Comparison of ENCODE assay signal across 21 cellular contexts in genomic region chr1:241271427-241271826, GRCh38.
"Had no signal": no experiment of that assay in that cellular context is flagged by ENCODE, and none has a peak within 500 bp of the region (broad histone marks: within the 10 kb centered on the region; RNA-seq: fewer than 3 reads in every experiment).

No MANE protein-coding gene starts in this region.

- H3K4me1 Mint-ChIP-seq: stimulated activated naive B cell treated with anti-CD40 and anti-IgM and Interleukin-4, amounts not matched to agents 10 μg/mL and 1 μg/mL and 100 μg/mL, for 72 hours; T-cell had no signal

- H3K4me3 Mint-ChIP-seq: dendritic cell treated with granulocyte-macrophage colony-stimulating factor and Interleukin-4, amounts not matched to agents 40 ng/mL and 50 ng/mL, for 4 days; effector memory CD8-positive, alpha-beta T cell; natural killer cell treated with Interleukin-12 subunit alpha and Interleukin-12 subunit beta and Interleukin-15 and Interleukin-18, amount 100 ng/mL, for 72 hours; stimulated activated naive B cell treated with anti-CD40 and anti-IgM and Interleukin-4, amounts not matched to agents 10 μg/mL and 1 μg/mL and 100 μg/mL, for 72 hours; T-cell had no signal

- H3K4me1 ChIP-seq: tibial nerve had no signal

- H3K27ac ChIP-seq: epithelial cell of prostate, tibial nerve had no signal

- DNase-seq: activated CD4-positive, alpha-beta T cell treated with anti-CD3 and anti-CD28 coated beads for 1 hour; activated CD4-positive, alpha-beta T cell treated with anti-CD3 and anti-CD28 coated beads, Interleukin-2, amount 50 U/mL, for 4 hours; activated naive CD4-positive, alpha-beta T cell treated with Interleukin-2 at 50 U/mL for 16 hours; activated T-cell treated with anti-CD3 and anti-CD28 coated beads for 4 hours; anterior cingulate cortex; effector memory CD8-positive, alpha-beta T cell; head of caudate nucleus; mesenchymal stem cell; posterior cingulate gyrus; stimulated activated CD4-positive, alpha-beta T cell treated with anti-CD3 and anti-CD28 coated beads, Interleukin-15, amount 100 ng/mL, for 24 hours; stimulated activated CD4-positive, alpha-beta T cell treated with anti-CD3 and anti-CD28 coated beads, Interleukin-4, amount 100 ng/mL, for 1 hour; stimulated activated naive B cell treated with anti-CD40 and anti-IgM and Interleukin-4, amounts not matched to agents 10 μg/mL and 1 μg/mL and 100 μg/mL, for 72 hours; T-cell; T-helper 9 cell had no signal

- H3K27ac Mint-ChIP-seq: dendritic cell treated with granulocyte-macrophage colony-stimulating factor and Interleukin-4, amounts not matched to agents 40 ng/mL and 50 ng/mL, for 4 days; effector memory CD8-positive, alpha-beta T cell; natural killer cell treated with Interleukin-12 subunit alpha and Interleukin-12 subunit beta and Interleukin-15 and Interleukin-18, amount 100 ng/mL, for 72 hours; stimulated activated naive B cell treated with anti-CD40 and anti-IgM and Interleukin-4, amounts not matched to agents 10 μg/mL and 1 μg/mL and 100 μg/mL, for 72 hours; T-cell had no signal

- H3K27me3 ChIP-seq: tibial nerve had no signal

- H3K4me3 ChIP-seq: tibial nerve had no signal

- ATAC-seq: effector memory CD8-positive, alpha-beta T cell; left lobe of liver; natural killer cell treated with Interleukin-12 subunit alpha and Interleukin-12 subunit beta and Interleukin-15 and Interleukin-18, amount 100 ng/mL, for 72 hours; stimulated activated naive B cell treated with anti-CD40 and anti-IgM and Interleukin-4, amounts not matched to agents 10 μg/mL and 1 μg/mL and 100 μg/mL, for 72 hours; T-cell had no signal

- H3K36me3 Mint-ChIP-seq: T-cell had no signal

- H3K27me3 Mint-ChIP-seq: dendritic cell treated with granulocyte-macrophage colony-stimulating factor and Interleukin-4, amounts not matched to agents 40 ng/mL and 50 ng/mL, for 4 days; effector memory CD8-positive, alpha-beta T cell; natural killer cell treated with Interleukin-12 subunit alpha and Interleukin-12 subunit beta and Interleukin-15 and Interleukin-18, amount 100 ng/mL, for 72 hours; stimulated activated naive B cell treated with anti-CD40 and anti-IgM and Interleukin-4, amounts not matched to agents 10 μg/mL and 1 μg/mL and 100 μg/mL, for 72 hours; T-cell had no signal

- FAIRE-seq: frontal cortex, islet of Langerhans had no signal

- H3K36me3 ChIP-seq: tibial nerve had no signal
